Comparison of ENCODE assay signal across 27 cellular contexts in genomic region chr2:177896587-177896986, GRCh38.
"Had no signal": no experiment of that assay in that cellular context is flagged by ENCODE, and none has a peak within 500 bp of the region (broad histone marks: within the 10 kb centered on the region; RNA-seq: fewer than 3 reads in every experiment).

No MANE protein-coding gene starts in this region.

- H3K27me3 Mint-ChIP-seq: memory B cell had no signal

- H3K36me3 Mint-ChIP-seq: memory B cell; mesothelial cell of epicardium; naive thymus-derived CD4-positive, alpha-beta T cell; neural progenitor cell; stimulated activated naive B cell treated with anti-CD40 and anti-IgM and Interleukin-4, amounts not matched to agents 10 μg/mL and 1 μg/mL and 100 μg/mL, for 72 hours had no signal

- H3K27me3 ChIP-seq: foreskin keratinocyte, neural progenitor cell, right atrium auricular region, tibial nerve, upper lobe of left lung had no signal

- H3K36me3 ChIP-seq: gastroesophageal sphincter, neural progenitor cell, prostate gland, right atrium auricular region, thoracic aorta, tibial nerve, upper lobe of left lung had no signal

- H2AFZ ChIP-seq: neural progenitor cell had no signal

- H3K4me2 ChIP-seq: neural progenitor cell had no signal

- H3K4me1 ChIP-seq: gastroesophageal sphincter, neural progenitor cell, prostate gland, right atrium auricular region, tibial nerve, upper lobe of left lung had no signal

- H3K4me3 ChIP-seq: gastroesophageal sphincter, lung, neural progenitor cell, prostate gland, right atrium auricular region, thoracic aorta, tibial nerve, upper lobe of left lung had no signal

- H3K9me3 Mint-ChIP-seq: memory B cell; naive thymus-derived CD4-positive, alpha-beta T cell; stimulated activated naive B cell treated with anti-CD40 and anti-IgM and Interleukin-4, amounts not matched to agents 10 μg/mL and 1 μg/mL and 100 μg/mL, for 72 hours; stimulated activated naive CD8-positive, alpha-beta T cell treated with anti-CD3 and anti-CD28 coated beads, Interleukin-15, Interleukin-2, amounts not matched to agents 100 ng/mL and 50 ng/mL, for 24 hours had no signal

- FAIRE-seq: keratinocyte, urothelium cell line had no signal

- DNase-seq: cerebellar nuclear complex; cortex of kidney; foreskin keratinocyte; glutamatergic neuron; hypothalamus; naive thymus-derived CD4-positive, alpha-beta T cell; nucleus accumbens; stimulated activated CD4-positive, alpha-beta T cell treated with anti-CD3 and anti-CD28 coated beads, Interleukin-4, amount 100 ng/mL, for 4 hours; stimulated activated naive B cell treated with anti-CD40 and anti-IgM and Interleukin-4, amounts not matched to agents 10 μg/mL and 1 μg/mL and 100 μg/mL, for 72 hours; upper lobe of left lung had no signal

- H3K9ac ChIP-seq: neural progenitor cell had no signal

- H3K4me1 Mint-ChIP-seq: memory B cell; naive thymus-derived CD4-positive, alpha-beta T cell; neural progenitor cell; stimulated activated naive B cell treated with anti-CD40 and anti-IgM and Interleukin-4, amounts not matched to agents 10 μg/mL and 1 μg/mL and 100 μg/mL, for 72 hours had no signal

- ATAC-seq: esophagus mucosa; foreskin keratinocyte; gastroesophageal sphincter; left lobe of liver; naive thymus-derived CD4-positive, alpha-beta T cell; sciatic nerve; stimulated activated naive B cell treated with anti-CD40 and anti-IgM and Interleukin-4, amounts not matched to agents 10 μg/mL and 1 μg/mL and 100 μg/mL, for 72 hours had no signal

- H3K4me3 Mint-ChIP-seq: memory B cell; mesothelial cell of epicardium; naive thymus-derived CD4-positive, alpha-beta T cell; nephron; neural progenitor cell; stimulated activated naive B cell treated with anti-CD40 and anti-IgM and Interleukin-4, amounts not matched to agents 10 μg/mL and 1 μg/mL and 100 μg/mL, for 72 hours; stimulated activated naive CD8-positive, alpha-beta T cell treated with anti-CD3 and anti-CD28 coated beads, Interleukin-15, Interleukin-2, amounts not matched to agents 100 ng/mL and 50 ng/mL, for 24 hours had no signal

- H3K27ac ChIP-seq: epithelial cell of prostate, foreskin keratinocyte, gastroesophageal sphincter, neural progenitor cell, prostate gland, right atrium auricular region, thoracic aorta, tibial nerve, upper lobe of left lung had no signal

- H3K9me3 ChIP-seq: gastroesophageal sphincter, prostate gland, right atrium auricular region, thoracic aorta, tibial nerve, upper lobe of left lung had no signal
